In genomic region chr6:158002249-158002950, GRCh38 we compare ENCODE assay signal across 8 cellular contexts. TPM values are rescaled to one million over a fixed set of nuclear protein-coding genes. Genes with fewer than 3 reads are reported as not detected.
A peak's percentile ranks its signal among the peaks of the same experiment; 100 is the strongest.
DNase-seq lines count a peak whose midpoint lies in the region; ATAC-seq, FAIRE-seq and TF ChIP-seq lines count a peak whose summit lies in the region.
"Had no signal": no experiment of that assay in that cellular context is flagged by ENCODE, and none has a peak within 500 bp of the region (broad histone marks: within the 10 kb centered on the region; RNA-seq: fewer than 3 reads in every experiment).

No MANE protein-coding gene starts in this region.

- peaks cover 9% of the 10 kb centered on the region for H3K79me1 ChIP-seq in mesenchymal stem cell (replicated peaks; ENCODE audit: low read length, poor library complexity, severe bottlenecking)

- H3K4me3 Mint-ChIP-seq in T-helper 2 cell treated with Interferon-gamma antibody and Interleukin-4, amounts not matched to agents 5 μg/mL and 100 μg/mL, for 36 hours, result no peak overlapping the region

- peak; percentile 96 for FAIRE-seq in bronchial epithelial cell (lab: Jason Lieb, UNC)

- no peak overlapping the region for H2AFZ ChIP-seq in mesenchymal stem cell (ENCODE audit: low read depth, low read length)

- no peak for ATAC-seq in GM19351 (IDR thresholded peaks at IDR 0.05; ENCODE audit: unreplicated experiment)

- no peak overlapping the region for H2BK5ac ChIP-seq in mesenchymal stem cell (ENCODE audit: low read depth, low read length, poor library complexity, severe bottlenecking)

- no peaks in the 10 kb centered on the region for H3K9me3 ChIP-seq in mesenchymal stem cell (ENCODE audit: control insufficient read depth, low read length)
- no peaks in the 10 kb centered on the region for H3K9me3 ChIP-seq in thymus (ENCODE audit: control insufficient read depth)

- peak overlapping the region; percentile 13 to 20 for H3K18ac ChIP-seq in mesenchymal stem cell (ENCODE audit: low read depth in 1 of 2, low read length in 2 of 2)

- H3K27ac Mint-ChIP-seq in T-helper 2 cell treated with Interferon-gamma antibody and Interleukin-4, amounts not matched to agents 5 μg/mL and 100 μg/mL, for 36 hours, result no peak overlapping the region

- H3K9ac ChIP-seq in mesenchymal stem cell (ENCODE audit: low read length), result peak overlapping the region; percentile 84

- peak; percentile 66 for DNase-seq in LoVo (ENCODE audit: low spot score)
- peak; percentile 94 for DNase-seq in bronchial epithelial cell (ENCODE audit: low read depth)
- DNase-seq in mesenchymal stem cell, result no peak
- DNase-seq in T-helper 2 cell treated with Interferon-gamma antibody and Interleukin-4, amounts not matched to agents 5 μg/mL and 100 μg/mL, for 36 hours (ENCODE audit: low spot score), result no peak
- no peak for DNase-seq in hippocampal formation (lab: John Stamatoyannopoulos, UW)

- H4K8ac ChIP-seq in mesenchymal stem cell (ENCODE audit: low read length), result no peak overlapping the region

- no peak overlapping the region for H3K4me2 ChIP-seq in mesenchymal stem cell (ENCODE audit: low read length, poor library complexity, severe bottlenecking)

- H3K27me3 Mint-ChIP-seq in T-helper 2 cell treated with Interferon-gamma antibody and Interleukin-4, amounts not matched to agents 5 μg/mL and 100 μg/mL, for 36 hours (ENCODE audit: low read depth), result no peaks in the 10 kb centered on the region
- H3K27me3 Mint-ChIP-seq: activated naive CD8-positive, alpha-beta T cell had no signal

- H3K14ac ChIP-seq in mesenchymal stem cell (ENCODE audit: low read length in 2 of 2), result peak overlapping the region in 1 of 2 experiments; percentile 57

- H3K4me3 ChIP-seq in bronchial epithelial cell (ENCODE audit: low read depth, low read length) (no peak overlapping the region), mesenchymal stem cell (ENCODE audit: insufficient read depth in 1 of 2, low read depth in 1 of 2, low read length in 2 of 2) (no peak overlapping the region), thymus (ENCODE audit: low read length) (no peak overlapping the region)

- no peaks in the 10 kb centered on the region for H3K36me3 Mint-ChIP-seq in T-helper 2 cell treated with Interferon-gamma antibody and Interleukin-4, amounts not matched to agents 5 μg/mL and 100 μg/mL, for 36 hours (ENCODE audit: low read depth)

- WGBS in mesenchymal stem cell, result 94% methylated on average over 6 of the region's 6 CpGs
- 95% methylated on average over 6 of the region's 6 CpGs for WGBS in thymus

- H3K9me3 Mint-ChIP-seq in T-helper 2 cell treated with Interferon-gamma antibody and Interleukin-4, amounts not matched to agents 5 μg/mL and 100 μg/mL, for 36 hours, result no peaks in the 10 kb centered on the region

- H3K4me1 ChIP-seq in mesenchymal stem cell (ENCODE audit: control insufficient read depth, insufficient read depth, low read depth, low read length), result peaks cover 34% of the 10 kb centered on the region
- peaks cover 14% of the 10 kb centered on the region for H3K4me1 ChIP-seq in thymus (ENCODE audit: control insufficient read depth, insufficient read depth, low read length)

- no peak overlapping the region for H4K91ac ChIP-seq in mesenchymal stem cell (ENCODE audit: low read length)

- H2AK5ac ChIP-seq in mesenchymal stem cell (ENCODE audit: low read length, severe bottlenecking), result peak overlapping the region; percentile 43

- H3K27me3 ChIP-seq in bronchial epithelial cell (ENCODE audit: control insufficient read depth, insufficient read depth, low read length) (no peaks in the 10 kb centered on the region), mesenchymal stem cell (ENCODE audit: control insufficient read depth in 1 of 2, insufficient read depth in 1 of 2, low read length in 2 of 2) (no peaks in the 10 kb centered on the region), thymus (ENCODE audit: control insufficient read depth, insufficient read depth) (no peaks in the 10 kb centered on the region)

- H3K27ac ChIP-seq in mesenchymal stem cell (ENCODE audit: low read length, poor library complexity, severe bottlenecking) (peak overlapping the region; percentile 78), thymus (ENCODE audit: low read depth) (peak overlapping the region; percentile 48)

- H3K4ac ChIP-seq in mesenchymal stem cell (ENCODE audit: low read depth in 1 of 2, low read length in 2 of 2), result peak overlapping the region; percentile 9 to 22

- H2BK12ac ChIP-seq in mesenchymal stem cell (ENCODE audit: low read length in 2 of 2), result peak overlapping the region; percentile 6 to 59

- no peak for TF ChIP-seq CTCF in bronchial epithelial cell (IDR thresholded peaks at IDR 0.05; ENCODE audit: insufficient read depth, low read length, severe bottlenecking)

- H3K36me3 ChIP-seq in bronchial epithelial cell (ENCODE audit: control insufficient read depth, insufficient read depth, low read length), result no peaks in the 10 kb centered on the region
- H3K36me3 ChIP-seq in mesenchymal stem cell (ENCODE audit: control insufficient read depth in 1 of 2, insufficient read depth in 2 of 2, low read depth in 1 of 2, low read length in 2 of 2), result peaks cover 29 to 42% of the 10 kb centered on the region in 2 experiments
- no peaks in the 10 kb centered on the region for H3K36me3 ChIP-seq in thymus (ENCODE audit: control insufficient read depth, insufficient read depth)

- H2BK120ac ChIP-seq in mesenchymal stem cell (ENCODE audit: low read depth, low read length), result no peak overlapping the region

- no peak overlapping the region for H2BK15ac ChIP-seq in mesenchymal stem cell (ENCODE audit: low read depth, poor library complexity, severe bottlenecking)

- no peak overlapping the region for H3K23ac ChIP-seq in mesenchymal stem cell (ENCODE audit: low read length in 2 of 2)

- peaks cover 18% of the 10 kb centered on the region for H3K4me1 Mint-ChIP-seq in T-helper 2 cell treated with Interferon-gamma antibody and Interleukin-4, amounts not matched to agents 5 μg/mL and 100 μg/mL, for 36 hours (ENCODE audit: low read depth)

RNA-seq across cellular contexts. Expression of gene SYNJ2, which starts 20.7 kb away (rescaled TPM):
- total RNA-seq in bronchial epithelial cell, result 7.4 and 8.2 TPM in 2 replicates
- polyA plus RNA-seq in mesenchymal stem cell (2013, experiment 1 of 2), result 14.0 TPM
- polyA plus RNA-seq in mesenchymal stem cell (2013, experiment 2 of 2), result 12.9 TPM
- 8.2 TPM for polyA plus RNA-seq in thymus

Comparison
In these comparisons a context has a peak if more than half of its experiments do, and no peak if none do; other contexts are left out.
1. DNase-seq: peak in LoVo (single experiment) and bronchial epithelial cell (single experiment); none in mesenchymal stem cell (single experiment), T-helper 2 cell treated with Interferon-gamma antibody and Interleukin-4, amounts not matched to agents 5 μg/mL and 100 μg/mL, for 36 hours (single experiment) and hippocampal formation (0 of 2).